In genomic region chr4:38837849-38838248, GRCh38 we compare ENCODE assay signal across 15 cellular contexts. TPM values are rescaled to one million over a fixed set of nuclear protein-coding genes. Genes with fewer than 3 reads are reported as not detected.
A peak's percentile ranks its signal among the peaks of the same experiment; 100 is the strongest.
DNase-seq lines count a peak whose midpoint lies in the region; ATAC-seq, FAIRE-seq and TF ChIP-seq lines count a peak whose summit lies in the region.
"Had no signal": no experiment of that assay in that cellular context is flagged by ENCODE, and none has a peak within 500 bp of the region (broad histone marks: within the 10 kb centered on the region; RNA-seq: fewer than 3 reads in every experiment).

No MANE protein-coding gene starts in this region.

- CTCF ChIA-PET in HEK293T (lab: Yijun Ruan, JAX): no interaction called here

- H3K9me3 Mint-ChIP-seq in stimulated activated naive CD8-positive, alpha-beta T cell treated with anti-CD3 and anti-CD28 coated beads, Interleukin-15, Interleukin-2, amounts not matched to agents 100 ng/mL and 50 ng/mL, for 24 hours: peaks cover 14% of the 10 kb centered on the region
- peaks cover 14 to 29% of the 10 kb centered on the region in 2 donors for H3K9me3 Mint-ChIP-seq in stimulated activated naive CD8-positive, alpha-beta T cell treated with anti-CD3 and anti-CD28 coated beads, Interleukin-15, amount 100 ng/mL, for 72 hours

- ATAC-seq in stimulated activated naive CD8-positive, alpha-beta T cell treated with anti-CD3 and anti-CD28 coated beads, Interleukin-15, Interleukin-2, amounts not matched to agents 100 U/mL and 50 U/mL, for 24 hours: no peak
- ATAC-seq in stimulated activated naive CD8-positive, alpha-beta T cell treated with anti-CD3 and anti-CD28 coated beads, Interleukin-15, amount 100 ng/mL, for 72 hours: peak; percentile 58
- ATAC-seq: gastroesophageal sphincter had no signal

- no peak for DNase-seq in stimulated activated naive CD8-positive, alpha-beta T cell treated with anti-CD3 and anti-CD28 coated beads, Interleukin-15, Interleukin-2, amounts not matched to agents 100 U/mL and 50 U/mL, for 24 hours
- DNase-seq in RCC 7860 (ENCODE audit: low spot score) (no peak), dermis blood vessel endothelial cell (peak; percentile 45), ACHN (no peak), SK-N-DZ (ENCODE audit: low spot score) (no peak), HEK293T (ENCODE audit: extremely low spot score) (no peak)
- DNase-seq in stimulated activated naive CD8-positive, alpha-beta T cell treated with anti-CD3 and anti-CD28 coated beads, Interleukin-15, amount 100 ng/mL, for 72 hours: no peak
- DNase-seq: NCI-H187, SHP77 treated with DMSO at 0.1 percent for 48 hours had no signal

- peaks cover 21% of the 10 kb centered on the region for H3K4me1 Mint-ChIP-seq in stimulated activated naive CD8-positive, alpha-beta T cell treated with anti-CD3 and anti-CD28 coated beads, Interleukin-15, Interleukin-2, amounts not matched to agents 100 ng/mL and 50 ng/mL, for 24 hours (ENCODE audit: low read depth)
- H3K4me1 Mint-ChIP-seq in stimulated activated naive CD8-positive, alpha-beta T cell treated with anti-CD3 and anti-CD28 coated beads, Interleukin-15, amount 100 ng/mL, for 72 hours: peaks cover 29% of the 10 kb centered on the region

- peaks cover 7% of the 10 kb centered on the region for H3K36me3 Mint-ChIP-seq in stimulated activated naive CD8-positive, alpha-beta T cell treated with anti-CD3 and anti-CD28 coated beads, Interleukin-15, Interleukin-2, amounts not matched to agents 100 ng/mL and 50 ng/mL, for 24 hours (ENCODE audit: low read depth)

- POLR2A ChIA-PET in HEK293T (lab: Yijun Ruan, JAX): no interaction called here

- H3K27me3 Mint-ChIP-seq in stimulated activated naive CD8-positive, alpha-beta T cell treated with anti-CD3 and anti-CD28 coated beads, Interleukin-15, Interleukin-2, amounts not matched to agents 100 ng/mL and 50 ng/mL, for 24 hours: no peaks in the 10 kb centered on the region
- no peaks in the 10 kb centered on the region for H3K27me3 Mint-ChIP-seq in stimulated activated naive CD8-positive, alpha-beta T cell treated with anti-CD3 and anti-CD28 coated beads, Interleukin-15, amount 100 ng/mL, for 72 hours

- H3K27ac Mint-ChIP-seq in stimulated activated naive CD8-positive, alpha-beta T cell treated with anti-CD3 and anti-CD28 coated beads, Interleukin-15, Interleukin-2, amounts not matched to agents 100 ng/mL and 50 ng/mL, for 24 hours: peak overlapping the region; percentile 29
- H3K27ac Mint-ChIP-seq in stimulated activated naive CD8-positive, alpha-beta T cell treated with anti-CD3 and anti-CD28 coated beads, Interleukin-15, amount 100 ng/mL, for 72 hours: peak overlapping the region in 1 of 2 donors; percentile 18

- H3K4me3 Mint-ChIP-seq in stimulated activated naive CD8-positive, alpha-beta T cell treated with anti-CD3 and anti-CD28 coated beads, Interleukin-15, Interleukin-2, amounts not matched to agents 100 ng/mL and 50 ng/mL, for 24 hours: peak overlapping the region; percentile 15
- H3K4me3 Mint-ChIP-seq in stimulated activated naive CD8-positive, alpha-beta T cell treated with anti-CD3 and anti-CD28 coated beads, Interleukin-15, amount 100 ng/mL, for 72 hours: peak overlapping the region; percentile 38 to 66

- peak; percentile 61 for FAIRE-seq in RCC 7860 (lab: Jason Lieb, UNC)
- FAIRE-seq: G401.6 had no signal

- in situ Hi-C loops in ACHN (cut with HindIII; ENCODE audit: low pct_ligation_motif_present, low pct_unique_long_range_greater_than_20kb, low sequenced_read_pairs): no loop called here

TF ChIP-seq in HEK293T, 16 proteins besides CTCF, POLR2A, EP300 and RAD21:
- TF ChIP-seq L3MBTL2 (conservative IDR thresholded peaks at IDR 0.05) (no peak), CTBP1 (IDR thresholded peaks at IDR 0.05; ENCODE audit: borderline replicate concordance) (no peak), ZNF384 (IDR thresholded peaks at IDR 0.05) (no peak), NFRKB (IDR thresholded peaks at IDR 0.05) (no peak), TARDBP (IDR thresholded peaks at IDR 0.05) (no peak)

RNA-seq across cellular contexts. Expression of gene TLR6, which starts 18.8 kb away (rescaled TPM):
- total RNA-seq in dermis blood vessel endothelial cell: 0.17 and 1.4 TPM in 2 replicates
- not detected in 2 replicates for polyA plus RNA-seq in SK-N-DZ (2014; cell fraction: cytosol; rRNA removed)
- polyA plus RNA-seq in SK-N-DZ (2014; cell fraction: nucleus; rRNA removed): not detected in 2 replicates

RNA-seq across cellular contexts. Expression of gene FAM114A1, which starts 29.8 kb away (rescaled TPM):
- total RNA-seq in dermis blood vessel endothelial cell: 141 and 167 TPM in 2 replicates
- polyA plus RNA-seq in SK-N-DZ (2014; cell fraction: cytosol; rRNA removed): 5.1 and 10.9 TPM in 2 replicates
- polyA plus RNA-seq in SK-N-DZ (2014; cell fraction: nucleus; rRNA removed): 6.9 and 13.3 TPM in 2 replicates

RNA-seq across cellular contexts. Expression of gene TLR1, which starts 33.3 kb away (rescaled TPM):
- total RNA-seq in dermis blood vessel endothelial cell: 3.1 and 6.9 TPM in 2 replicates
- polyA plus RNA-seq in SK-N-DZ (2014; cell fraction: cytosol; rRNA removed): 0.09 TPM in 1 of 2 replicates, not detected in the other
- not detected in 2 replicates for polyA plus RNA-seq in SK-N-DZ (2014; cell fraction: nucleus; rRNA removed)

RNA-seq across cellular contexts. Expression of gene TLR10, which starts 55.1 kb away (rescaled TPM):
- total RNA-seq in dermis blood vessel endothelial cell: not detected in 2 replicates
- not detected in 2 replicates for polyA plus RNA-seq in SK-N-DZ (2014; cell fraction: cytosol; rRNA removed)
- polyA plus RNA-seq in SK-N-DZ (2014; cell fraction: nucleus; rRNA removed): not detected in 2 replicates
- total RNA-seq: dermis microvascular lymphatic vessel endothelial cell, kidney epithelial cell, renal cortical epithelial cell had no signal
